ENCODE assay signal across 27 cellular contexts in genomic region chr6:18963439-18963838, GRCh38.
"Had no signal": no experiment of that assay in that cellular context is flagged by ENCODE, and none has a peak within 500 bp of the region (broad histone marks: within the 10 kb centered on the region; RNA-seq: fewer than 3 reads in every experiment).

No MANE protein-coding gene starts in this region.

- H3K4me3 ChIP-seq: colonic mucosa, coronary artery, dorsolateral prefrontal cortex, esophagus muscularis mucosa, esophagus squamous epithelium, gastrocnemius medialis, gastroesophageal sphincter, heart left ventricle had no signal

- H3K4me1 ChIP-seq: colonic mucosa, esophagus squamous epithelium, foreskin keratinocyte, gastrocnemius medialis, heart left ventricle had no signal

- H3K27ac ChIP-seq: colonic mucosa, coronary artery, dorsolateral prefrontal cortex, epithelial cell of prostate, esophagus muscularis mucosa, esophagus squamous epithelium, foreskin keratinocyte, gastrocnemius medialis, gastroesophageal sphincter, heart left ventricle had no signal

- H3K9me3 ChIP-seq: colonic mucosa, esophagus muscularis mucosa, esophagus squamous epithelium, gastrocnemius medialis, gastroesophageal sphincter, heart left ventricle had no signal

- ATAC-seq: effector memory CD8-positive, alpha-beta T cell; esophagus mucosa; foreskin keratinocyte; gastrocnemius medialis; gastroesophageal sphincter; heart left ventricle had no signal

- FAIRE-seq: colon, endometrium, endothelial cell of umbilical vein, frontal cortex had no signal

- H3K36me3 ChIP-seq: colonic mucosa, esophagus muscularis mucosa, esophagus squamous epithelium, gastrocnemius medialis, gastroesophageal sphincter, heart left ventricle had no signal

- H3K27me3 ChIP-seq: colonic mucosa, esophagus muscularis mucosa, esophagus squamous epithelium, foreskin keratinocyte, gastrocnemius medialis, gastroesophageal sphincter, heart left ventricle had no signal

- DNase-seq: colonic mucosa; cortex of kidney; dermis blood vessel endothelial cell; dorsolateral prefrontal cortex; effector CD4-positive, alpha-beta T cell; effector CD8-positive, alpha-beta T cell; effector memory CD4-positive, alpha-beta T cell; effector memory CD8-positive, alpha-beta T cell; endodermal cell; erythroblast; esophagus squamous epithelium; foreskin fibroblast; foreskin keratinocyte; foreskin melanocyte; gastrocnemius medialis; glutamatergic neuron; head of caudate nucleus; heart left ventricle had no signal
